Comparison of ENCODE assay signal across 1 cellular context in the genomic region with DNA sequence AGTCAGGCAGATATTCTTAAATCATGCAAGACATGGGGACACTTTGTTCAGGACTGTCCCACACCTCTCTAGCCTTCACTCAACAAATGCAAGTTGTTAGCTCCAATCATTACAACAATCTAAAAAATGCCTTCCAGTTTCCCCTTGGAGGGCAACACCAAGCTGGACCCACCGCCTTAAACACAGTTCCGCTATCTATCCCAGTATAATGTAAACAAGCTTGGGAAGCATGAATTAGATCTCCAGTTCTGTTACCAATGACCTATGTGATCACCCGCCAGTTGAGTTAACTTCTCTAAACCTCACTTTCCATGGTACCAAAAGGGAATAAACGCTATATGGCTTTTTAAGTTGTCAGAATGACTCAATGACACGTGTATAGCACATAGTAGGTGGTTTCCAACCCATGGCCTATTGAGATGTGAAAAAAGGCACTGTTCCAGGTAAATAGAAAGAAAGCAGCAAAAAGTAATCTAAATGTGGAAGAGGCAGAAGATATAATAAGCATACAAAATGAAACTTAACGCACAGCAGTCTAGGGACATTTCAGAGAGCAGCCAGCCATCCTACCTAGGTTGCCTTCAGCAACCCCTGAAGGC.
TF ChIP-seq lines count a peak whose summit lies in the region.

No MANE protein-coding gene starts in this region.

TF ChIP-seq in neural cell, 6 proteins besides CTCF, POLR2A, EP300 and RAD21:
- no peak for TF ChIP-seq POLR2AphosphoS5 (IDR thresholded peaks at IDR 0.05)
- no peak for TF ChIP-seq TAF1 (IDR thresholded peaks at IDR 0.05; ENCODE audit: low read depth)
- TF ChIP-seq EZH2 (IDR thresholded peaks at IDR 0.05; ENCODE audit: borderline replicate concordance, insufficient read depth, low read length, poor library complexity, severe bottlenecking) = no peak
- no peak for TF ChIP-seq SMC3 (conservative IDR thresholded peaks at IDR 0.05; ENCODE audit: poor library complexity)
- TF ChIP-seq MXI1 (conservative IDR thresholded peaks at IDR 0.05; ENCODE audit: poor library complexity, severe bottlenecking) = no peak
- TF ChIP-seq, protein P1, sequence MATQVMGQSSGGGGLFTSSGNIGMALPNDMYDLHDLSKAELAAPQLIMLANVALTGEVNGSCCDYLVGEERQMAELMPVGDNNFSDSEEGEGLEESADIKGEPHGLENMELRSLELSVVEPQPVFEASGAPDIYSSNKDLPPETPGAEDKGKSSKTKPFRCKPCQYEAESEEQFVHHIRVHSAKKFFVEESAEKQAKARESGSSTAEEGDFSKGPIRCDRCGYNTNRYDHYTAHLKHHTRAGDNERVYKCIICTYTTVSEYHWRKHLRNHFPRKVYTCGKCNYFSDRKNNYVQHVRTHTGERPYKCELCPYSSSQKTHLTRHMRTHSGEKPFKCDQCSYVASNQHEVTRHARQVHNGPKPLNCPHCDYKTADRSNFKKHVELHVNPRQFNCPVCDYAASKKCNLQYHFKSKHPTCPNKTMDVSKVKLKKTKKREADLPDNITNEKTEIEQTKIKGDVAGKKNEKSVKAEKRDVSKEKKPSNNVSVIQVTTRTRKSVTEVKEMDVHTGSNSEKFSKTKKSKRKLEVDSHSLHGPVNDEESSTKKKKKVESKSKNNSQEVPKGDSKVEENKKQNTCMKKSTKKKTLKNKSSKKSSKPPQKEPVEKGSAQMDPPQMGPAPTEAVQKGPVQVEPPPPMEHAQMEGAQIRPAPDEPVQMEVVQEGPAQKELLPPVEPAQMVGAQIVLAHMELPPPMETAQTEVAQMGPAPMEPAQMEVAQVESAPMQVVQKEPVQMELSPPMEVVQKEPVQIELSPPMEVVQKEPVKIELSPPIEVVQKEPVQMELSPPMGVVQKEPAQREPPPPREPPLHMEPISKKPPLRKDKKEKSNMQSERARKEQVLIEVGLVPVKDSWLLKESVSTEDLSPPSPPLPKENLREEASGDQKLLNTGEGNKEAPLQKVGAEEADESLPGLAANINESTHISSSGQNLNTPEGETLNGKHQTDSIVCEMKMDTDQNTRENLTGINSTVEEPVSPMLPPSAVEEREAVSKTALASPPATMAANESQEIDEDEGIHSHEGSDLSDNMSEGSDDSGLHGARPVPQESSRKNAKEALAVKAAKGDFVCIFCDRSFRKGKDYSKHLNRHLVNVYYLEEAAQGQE (IDR thresholded peaks at IDR 0.05; ENCODE audit: borderline replicate concordance) = no peak
